Comparison of ENCODE assay signal across 10 cellular contexts in genomic region chr21:40143822-40144525, GRCh38.
A peak's percentile ranks its signal among the peaks of the same experiment; 100 is the strongest.
DNase-seq lines count a peak whose midpoint lies in the region; ATAC-seq and TF ChIP-seq lines count a peak whose summit lies in the region.
"Had no signal": no experiment of that assay in that cellular context is flagged by ENCODE, and none has a peak within 500 bp of the region (broad histone marks: within the 10 kb centered on the region; RNA-seq: fewer than 3 reads in every experiment).

No MANE protein-coding gene starts in this region.

- TF ChIP-seq CTCF in LNCaP clone FGC (IDR thresholded peaks at IDR 0.05; ENCODE audit: control insufficient read depth, extremely low read depth, insufficient read depth) (peak; percentile 69), SU-DHL-6 (IDR thresholded peaks at IDR 0.05; ENCODE audit: insufficient read depth, low read length, poor library complexity, severe bottlenecking) (peak; percentile 70), choroid plexus epithelial cell (conservative IDR thresholded peaks at IDR 0.05; ENCODE audit: low read depth, low read length) (peak; percentile 62), omental fat pad (IDR thresholded peaks at IDR 0.05) (no peak)

- H3K4me3 ChIP-seq in LNCaP clone FGC (ENCODE audit: low read depth, low read length) (no peak overlapping the region), SU-DHL-6 (ENCODE audit: insufficient read depth, low read length, poor library complexity, severe bottlenecking) (no peak overlapping the region), choroid plexus epithelial cell (ENCODE audit: low read depth, low read length) (no peak overlapping the region)
- H3K4me3 ChIP-seq: BLaER1 treated with 17β-estradiol and CSF1 and Interleukin-3, amounts not matched to agents 10 nM and 100 nM had no signal

- no peak overlapping the region for H3K9ac ChIP-seq in SU-DHL-6 (ENCODE audit: low read length)
- H3K9ac ChIP-seq: BLaER1 treated with 17β-estradiol and CSF1 and Interleukin-3, amounts not matched to agents 10 nM and 100 nM had no signal

- no peaks in the 10 kb centered on the region for H3F3A ChIP-seq in SU-DHL-6 (ENCODE audit: insufficient read depth)

- H3K27ac ChIP-seq in SU-DHL-6 (ENCODE audit: low read depth, low read length), result no peak overlapping the region
- H3K27ac ChIP-seq: BLaER1 treated with 17β-estradiol and CSF1 and Interleukin-3, amounts not matched to agents 10 nM and 100 nM had no signal

- H4K20me1 ChIP-seq in SU-DHL-6 (ENCODE audit: low read depth, low read length), result no peaks in the 10 kb centered on the region
- H4K20me1 ChIP-seq: BLaER1 treated with 17β-estradiol and CSF1 and Interleukin-3, amounts not matched to agents 10 nM and 100 nM had no signal

- H3K9me2 ChIP-seq in SU-DHL-6 (replicated peaks; ENCODE audit: insufficient read depth, low read length), result no peaks in the 10 kb centered on the region

- H3K4me2 ChIP-seq in SU-DHL-6 (ENCODE audit: low read depth, low read length, poor library complexity, severe bottlenecking), result no peak overlapping the region
- H3K4me2 ChIP-seq: BLaER1 treated with 17β-estradiol and CSF1 and Interleukin-3, amounts not matched to agents 10 nM and 100 nM had no signal

- peak; percentile 59 to 86 (median 82) for DNase-seq in NCI-H1417 (lab: John Stamatoyannopoulos, UW)
- no peak for DNase-seq in NCI-H1417 treated with DMSO at 0.1 percent for 48 hours (lab: John Stamatoyannopoulos, UW)
- no peak for DNase-seq in LNCaP clone FGC (ENCODE audit: low read depth)
- peak; percentile 50 for DNase-seq in choroid plexus epithelial cell (ENCODE audit: low read depth)
- peak; percentile 84 for DNase-seq in medulla oblongata (ENCODE audit: extremely low spot score)
- DNase-seq in superior temporal gyrus (ENCODE audit: extremely low spot score), result peak; percentile 92
- no peak for DNase-seq in omental fat pad (ENCODE audit: low spot score)

- no peaks in the 10 kb centered on the region for H3K9me3 ChIP-seq in SU-DHL-6 (ENCODE audit: insufficient read depth, low read length)
- H3K9me3 ChIP-seq: BLaER1 treated with 17β-estradiol and CSF1 and Interleukin-3, amounts not matched to agents 10 nM and 100 nM had no signal

- no peak for ATAC-seq in omental fat pad (ENCODE audit: low FRiP score)
- ATAC-seq: activated naive CD4-positive, alpha-beta T cell treated with anti-CD3 and anti-CD28 coated beads, Interleukin-2, amount 50 U/mL, for 72 hours had no signal

- H3K36me3 ChIP-seq in SU-DHL-6 (ENCODE audit: low read length), result no peaks in the 10 kb centered on the region
- H3K36me3 ChIP-seq: BLaER1 treated with 17β-estradiol and CSF1 and Interleukin-3, amounts not matched to agents 10 nM and 100 nM had no signal

- no peaks in the 10 kb centered on the region for H3K79me2 ChIP-seq in SU-DHL-6 (ENCODE audit: insufficient read depth, low read length)

- H2AFZ ChIP-seq in SU-DHL-6 (ENCODE audit: low read depth, low read length, severe bottlenecking), result no peak overlapping the region

- no peaks in the 10 kb centered on the region for H3K27me3 ChIP-seq in SU-DHL-6 (ENCODE audit: low read length)
- H3K27me3 ChIP-seq: BLaER1 treated with 17β-estradiol and CSF1 and Interleukin-3, amounts not matched to agents 10 nM and 100 nM had no signal

Comparison
In these comparisons a context has a peak if more than half of its experiments do, and no peak if none do; other contexts are left out.
1. DNase-seq: peak in NCI-H1417 (3 of 3), choroid plexus epithelial cell (single experiment), medulla oblongata (single experiment) and superior temporal gyrus (single experiment); none in NCI-H1417 treated with DMSO at 0.1 percent for 48 hours (single experiment), LNCaP clone FGC (single experiment) and omental fat pad (single experiment).
2. CTCF ChIP-seq: peak in LNCaP clone FGC (single experiment), SU-DHL-6 (single experiment) and choroid plexus epithelial cell (single experiment); none in omental fat pad (0 of 3).